ENCODE assay signal across 9 cellular contexts in the genomic region with DNA sequence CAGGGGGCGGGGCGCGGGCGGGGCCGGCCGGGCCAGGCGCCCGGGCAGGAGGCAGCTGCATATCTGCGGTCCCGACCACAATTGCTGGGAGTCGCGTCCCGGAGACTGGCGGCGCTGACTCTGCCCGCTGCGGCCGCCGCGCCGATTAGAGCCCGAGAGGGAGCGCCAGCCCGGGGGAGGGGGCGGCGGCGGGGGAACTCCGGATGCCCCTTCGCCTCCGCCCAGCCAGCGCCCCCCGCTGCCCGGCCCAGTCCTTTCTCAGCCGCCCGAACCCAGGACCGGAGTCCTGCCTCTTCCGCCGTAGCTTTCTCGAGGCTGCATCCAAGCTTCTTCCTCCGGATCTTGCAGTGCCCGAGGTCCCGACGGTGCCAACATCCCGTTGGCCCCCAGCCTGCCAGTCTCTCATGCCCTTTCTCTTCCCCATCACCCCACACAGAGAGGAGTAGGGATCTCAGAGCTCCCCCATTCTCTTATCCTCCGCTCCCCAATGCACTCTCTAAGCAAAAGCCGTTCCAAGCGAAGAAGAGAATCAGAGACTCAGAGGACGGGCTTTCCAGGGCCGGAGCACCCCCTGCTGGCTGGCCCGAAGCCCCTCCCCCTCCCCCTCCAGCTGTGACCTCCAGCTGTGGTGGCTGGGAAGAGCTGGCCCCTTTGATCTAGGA. TPM values are rescaled to one million over a fixed set of nuclear protein-coding genes. Genes with fewer than 3 reads are reported as not detected.
DNase-seq lines count a peak whose midpoint lies in the region; ATAC-seq and TF ChIP-seq lines count a peak whose summit lies in the region.
"Had no signal": no experiment of that assay in that cellular context is flagged by ENCODE, and none has a peak within 500 bp of the region (broad histone marks: within the 10 kb centered on the region; RNA-seq: fewer than 3 reads in every experiment).

No MANE protein-coding gene starts in this region.

- H3K36me3 Mint-ChIP-seq in activated CD4-positive, alpha-beta memory T cell treated with anti-CD3 and anti-CD28 coated beads for 36 hours = no peaks in the 10 kb centered on the region

- H3K27ac Mint-ChIP-seq in activated CD4-positive, alpha-beta memory T cell treated with anti-CD3 and anti-CD28 coated beads for 36 hours = peak overlapping the region; percentile 56

- H3K4me1 ChIP-seq in lower lobe of right lung = peaks cover 14% of the 10 kb centered on the region

- CTCF ChIA-PET in activated CD4-positive, alpha-beta memory T cell treated with anti-CD3 and anti-CD28 coated beads for 36 hours (lab: Charles Lee) = interaction anchor here (0.5 to 7.2 kb wide), 63 partner anchors 7 to 297 kb away, joined by 3 to 252 read pairs (median 4); a partner anchor contains a TSS

- peak; percentile 76 for TF ChIP-seq CTCF in lower lobe of right lung (IDR thresholded peaks at IDR 0.05)

- H3K9me3 ChIP-seq in lower lobe of right lung = no peaks in the 10 kb centered on the region

- POLR2A ChIA-PET in activated CD4-positive, alpha-beta memory T cell treated with anti-CD3 and anti-CD28 coated beads for 36 hours (lab: Charles Lee) = interaction anchor here (0.7 to 2.4 kb wide), 8 partner anchors 18 to 339 kb away, joined by 3 to 21 read pairs (median 3); a partner anchor contains a TSS

- peak overlapping the region; percentile 78 for H3K4me3 ChIP-seq in lower lobe of right lung

- intact Hi-C loops in activated CD4-positive, alpha-beta memory T cell treated with anti-CD3 and anti-CD28 coated beads for 36 hours (cut with micrococcal nuclease) = loop anchor here (1.0 kb wide), 3 partner anchors 21 to 186 kb away; no protein-coding TSS in a partner anchor
- intact Hi-C loops in lower lobe of right lung (cut with DNase I) = no loop called here

- no peaks in the 10 kb centered on the region for H3K36me3 ChIP-seq in lower lobe of right lung

- DNase-seq in Daoy (ENCODE audit: low read depth) (peak; percentile 81), NCI-H526 (lab: John Stamatoyannopoulos, UW) (peak; percentile 28 to 73), ecto neural progenitor cell (ENCODE audit: low spot score) (peak; percentile 88), lower lobe of right lung (peak; percentile 75), NCI-H1048 (lab: John Stamatoyannopoulos, UW) (no peak)
- peak; percentile 86 for DNase-seq in activated CD4-positive, alpha-beta memory T cell treated with anti-CD3 and anti-CD28 coated beads for 36 hours
- DNase-seq in stimulated activated CD4-positive, alpha-beta T cell treated with anti-CD3 and anti-CD28 coated beads, TNF-alpha, amount 100 ng/mL, for 24 hours (ENCODE audit: low read depth in 3 of 3) = peak in 2 of 3 experiments; percentile 49 to 73

- peaks cover 14% of the 10 kb centered on the region for H3K4me1 Mint-ChIP-seq in activated CD4-positive, alpha-beta memory T cell treated with anti-CD3 and anti-CD28 coated beads for 36 hours (ENCODE audit: low read depth)

- no peaks in the 10 kb centered on the region for H3K27me3 ChIP-seq in lower lobe of right lung (ENCODE audit: low read depth)

- H3K27me3 Mint-ChIP-seq in activated CD4-positive, alpha-beta memory T cell treated with anti-CD3 and anti-CD28 coated beads for 36 hours = no peaks in the 10 kb centered on the region

- peak overlapping the region; percentile 92 for H3K4me3 Mint-ChIP-seq in activated CD4-positive, alpha-beta memory T cell treated with anti-CD3 and anti-CD28 coated beads for 36 hours

- ATAC-seq in HG02642 (IDR thresholded peaks at IDR 0.05; ENCODE audit: poor library complexity, unreplicated experiment) (peak; percentile 60), lower lobe of right lung (peak; percentile 89 to 91)

- no peaks in the 10 kb centered on the region for H3K9me3 Mint-ChIP-seq in activated CD4-positive, alpha-beta memory T cell treated with anti-CD3 and anti-CD28 coated beads for 36 hours

- peak overlapping the region; percentile 84 for H3K27ac ChIP-seq in lower lobe of right lung

RNA-seq across cellular contexts. Expression of a gene that starts 8.8 kb away (rescaled TPM):
- total RNA-seq in Daoy (2014; rRNA removed; shearing (Covaris generic)) = not detected in 2 replicates
- not detected for total RNA-seq in activated CD4-positive, alpha-beta memory T cell treated with anti-CD3 and anti-CD28 coated beads for 36 hours
- not detected for total RNA-seq in lower lobe of right lung
- total RNA-seq: subcutaneous adipose tissue had no signal

RNA-seq across cellular contexts. Expression of a gene that starts 23.5 kb away (rescaled TPM):
- total RNA-seq in Daoy (2014; rRNA removed; shearing (Covaris generic)) = 106 and 116 TPM in 2 replicates
- 10 to 100 TPM; 74.5 to 80.7 TPM for total RNA-seq in activated CD4-positive, alpha-beta memory T cell treated with anti-CD3 and anti-CD28 coated beads for 36 hours
- total RNA-seq in lower lobe of right lung = 45.2 TPM

RNA-seq across cellular contexts. Expression of a gene that starts 35.0 kb away (rescaled TPM):
- total RNA-seq in Daoy (2014; rRNA removed; shearing (Covaris generic)) = 18.3 and 21.8 TPM in 2 replicates
- total RNA-seq in activated CD4-positive, alpha-beta memory T cell treated with anti-CD3 and anti-CD28 coated beads for 36 hours = 10 to 100 TPM; 66.1 to 72.8 TPM
- 91.1 TPM for total RNA-seq in lower lobe of right lung

RNA-seq across cellular contexts. Expression of a gene that starts 45.5 kb away (rescaled TPM):
- 86.6 and 89.2 TPM in 2 replicates for total RNA-seq in Daoy (2014; rRNA removed; shearing (Covaris generic))
- total RNA-seq in activated CD4-positive, alpha-beta memory T cell treated with anti-CD3 and anti-CD28 coated beads for 36 hours = 10 to 100 TPM; 77.9 to 82.5 TPM
- total RNA-seq in lower lobe of right lung = 35.3 TPM

RNA-seq across cellular contexts. Expression of a gene that starts 49.6 kb away (rescaled TPM):
- 480 and 590 TPM in 2 replicates for total RNA-seq in Daoy (2014; rRNA removed; shearing (Covaris generic))
- total RNA-seq in activated CD4-positive, alpha-beta memory T cell treated with anti-CD3 and anti-CD28 coated beads for 36 hours = 100 to 1,000 TPM; 354 to 359 TPM
- 474 TPM for total RNA-seq in lower lobe of right lung
